Comparison of ENCODE assay signal across 1 cellular context in the genomic region with DNA sequence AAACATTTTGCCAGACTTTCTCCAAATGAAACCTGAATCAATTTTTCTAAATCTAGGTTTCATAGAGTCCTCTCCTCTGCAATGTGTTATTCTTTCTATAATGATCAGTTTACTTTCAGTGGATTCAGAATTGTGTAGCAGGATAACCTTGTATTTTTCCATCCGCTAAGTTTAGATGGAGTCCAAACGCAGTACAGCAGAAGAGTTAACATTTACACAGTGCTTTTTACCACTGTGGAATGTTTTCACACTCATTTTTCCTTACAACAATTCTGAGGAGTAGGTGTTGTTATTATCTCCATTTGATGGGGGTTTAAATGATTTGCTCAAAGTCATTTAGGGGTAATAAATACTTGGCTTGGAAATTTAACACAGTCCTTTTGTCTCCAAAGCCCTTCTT.
TF ChIP-seq lines count a peak whose summit lies in the region.

No MANE protein-coding gene starts in this region.

TF ChIP-seq in SK-N-SH, 30 proteins besides CTCF, POLR2A, EP300 and RAD21 (continued from another document):
- TF ChIP-seq, protein P1, sequence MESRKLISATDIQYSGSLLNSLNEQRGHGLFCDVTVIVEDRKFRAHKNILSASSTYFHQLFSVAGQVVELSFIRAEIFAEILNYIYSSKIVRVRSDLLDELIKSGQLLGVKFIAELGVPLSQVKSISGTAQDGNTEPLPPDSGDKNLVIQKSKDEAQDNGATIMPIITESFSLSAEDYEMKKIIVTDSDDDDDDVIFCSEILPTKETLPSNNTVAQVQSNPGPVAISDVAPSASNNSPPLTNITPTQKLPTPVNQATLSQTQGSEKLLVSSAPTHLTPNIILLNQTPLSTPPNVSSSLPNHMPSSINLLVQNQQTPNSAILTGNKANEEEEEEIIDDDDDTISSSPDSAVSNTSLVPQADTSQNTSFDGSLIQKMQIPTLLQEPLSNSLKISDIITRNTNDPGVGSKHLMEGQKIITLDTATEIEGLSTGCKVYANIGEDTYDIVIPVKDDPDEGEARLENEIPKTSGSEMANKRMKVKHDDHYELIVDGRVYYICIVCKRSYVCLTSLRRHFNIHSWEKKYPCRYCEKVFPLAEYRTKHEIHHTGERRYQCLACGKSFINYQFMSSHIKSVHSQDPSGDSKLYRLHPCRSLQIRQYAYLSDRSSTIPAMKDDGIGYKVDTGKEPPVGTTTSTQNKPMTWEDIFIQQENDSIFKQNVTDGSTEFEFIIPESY (IDR thresholded peaks at IDR 0.05; ENCODE audit: borderline replicate concordance, low read depth): no peak
- TF ChIP-seq MEF2A (IDR thresholded peaks at IDR 0.05; ENCODE audit: borderline replicate concordance, low read depth): no peak
